25 cellular contexts compared by ENCODE assay signal in the genomic region with DNA sequence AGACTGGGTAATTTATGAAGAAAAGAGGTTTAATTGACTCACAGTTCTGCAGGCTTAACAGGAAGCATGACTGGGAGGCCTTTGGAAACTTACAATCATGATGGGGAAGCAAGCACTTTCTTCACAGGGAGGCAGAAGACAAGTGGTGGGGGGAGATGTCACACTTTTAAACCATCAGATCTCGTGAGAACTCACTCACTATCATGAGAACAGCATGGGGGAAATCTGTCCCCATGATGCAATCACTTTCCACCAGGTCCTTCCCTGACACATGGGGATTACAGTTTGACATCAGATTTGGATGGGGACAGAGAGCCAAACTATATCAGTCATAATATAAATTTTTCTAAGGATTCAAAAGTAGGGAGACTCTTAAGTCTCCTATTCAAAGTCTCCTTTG. TPM values are rescaled to one million over a fixed set of nuclear protein-coding genes. Genes with fewer than 3 reads are reported as not detected.
DNase-seq lines count a peak whose midpoint lies in the region; ATAC-seq and TF ChIP-seq lines count a peak whose summit lies in the region.
"Had no signal": no experiment of that assay in that cellular context is flagged by ENCODE, and none has a peak within 500 bp of the region (broad histone marks: within the 10 kb centered on the region; RNA-seq: fewer than 3 reads in every experiment).

No MANE protein-coding gene starts in this region.

- no peaks in the 10 kb centered on the region for H4K20me1 ChIP-seq in GM23338 (replicated peaks; ENCODE audit: insufficient read depth)

- WGBS in mesendoderm (ENCODE audit: extremely low coverage, insufficient coverage, low lambda C conversion rate): no CpG with 5 or more reads among the region's 1 CpG

- H3K36me3 Mint-ChIP-seq in activated naive CD8-positive, alpha-beta T cell treated with anti-CD3 and anti-CD28 coated beads, Interleukin-2, amount 50 U/mL, for 24 hours (ENCODE audit: low read depth): peaks cover 2% of the 10 kb centered on the region
- H3K36me3 Mint-ChIP-seq in activated naive CD8-positive, alpha-beta T cell treated with anti-CD3 and anti-CD28 coated beads for 36 hours: no peaks in the 10 kb centered on the region
- no peaks in the 10 kb centered on the region for H3K36me3 Mint-ChIP-seq in GM23338 (ENCODE audit: low read depth)
- H3K36me3 Mint-ChIP-seq: CD4-positive, CD25-positive, alpha-beta regulatory T cell; CD8-positive, alpha-beta memory T cell had no signal

- no peak overlapping the region for H3K23ac ChIP-seq in mesendoderm (ENCODE audit: low read length)

- no peaks in the 10 kb centered on the region for H3K79me2 ChIP-seq in GM23338 (replicated peaks; ENCODE audit: insufficient read depth)
- H3K79me2 ChIP-seq in mesendoderm (ENCODE audit: control insufficient read depth, insufficient read depth, low read length): no peaks in the 10 kb centered on the region

- no peaks in the 10 kb centered on the region for H3F3A ChIP-seq in GM23338 (replicated peaks; ENCODE audit: low read depth)

- no peaks in the 10 kb centered on the region for H3K27me3 ChIP-seq in GM23338 (ENCODE audit: insufficient read depth)
- no peaks in the 10 kb centered on the region for H3K27me3 ChIP-seq in mesendoderm (ENCODE audit: insufficient read depth, low read length, poor library complexity)
- H3K27me3 ChIP-seq: BE2C had no signal

- H2BK15ac ChIP-seq in mesendoderm (replicated peaks; ENCODE audit: low read depth): no peak overlapping the region

- TF ChIP-seq CTCF in GM23338 (conservative IDR thresholded peaks at IDR 0.05; ENCODE audit: low read depth in 2 of 2): no peak

- no peak overlapping the region for H3K27ac Mint-ChIP-seq in activated naive CD8-positive, alpha-beta T cell treated with anti-CD3 and anti-CD28 coated beads, Interleukin-2, amount 50 U/mL, for 24 hours
- H3K27ac Mint-ChIP-seq in activated naive CD8-positive, alpha-beta T cell treated with anti-CD3 and anti-CD28 coated beads for 36 hours: no peak overlapping the region
- H3K27ac Mint-ChIP-seq in GM23338: no peak overlapping the region
- H3K27ac Mint-ChIP-seq: CD4-positive, CD25-positive, alpha-beta regulatory T cell; CD8-positive, alpha-beta memory T cell; HFFc6 had no signal

- no peak overlapping the region for H3K27ac ChIP-seq in GM23338 (ENCODE audit: low read depth)
- H3K27ac ChIP-seq in mesendoderm (ENCODE audit: low read depth, low read length): no peak overlapping the region
- H3K27ac ChIP-seq: HL-60 had no signal

- no peak overlapping the region for H2BK120ac ChIP-seq in mesendoderm (ENCODE audit: low read depth, low read length)

- H2BK5ac ChIP-seq in mesendoderm (ENCODE audit: low read length): no peak overlapping the region

- peaks cover 18% of the 10 kb centered on the region for H3K27me3 Mint-ChIP-seq in activated naive CD8-positive, alpha-beta T cell treated with anti-CD3 and anti-CD28 coated beads, Interleukin-2, amount 50 U/mL, for 24 hours
- peaks cover 9% of the 10 kb centered on the region for H3K27me3 Mint-ChIP-seq in activated naive CD8-positive, alpha-beta T cell treated with anti-CD3 and anti-CD28 coated beads for 36 hours
- H3K27me3 Mint-ChIP-seq in GM23338 (ENCODE audit: insufficient read depth, low read depth, poor library complexity): peaks cover 7% of the 10 kb centered on the region

- no peak overlapping the region for H2AK5ac ChIP-seq in mesendoderm (ENCODE audit: low read length)

- no peaks in the 10 kb centered on the region for H3K9me2 ChIP-seq in GM23338 (ENCODE audit: insufficient read depth)

- no peak overlapping the region for H3K18ac ChIP-seq in mesendoderm (ENCODE audit: low read length)

- no peak for DNase-seq in activated naive CD8-positive, alpha-beta T cell treated with anti-CD3 and anti-CD28 coated beads, Interleukin-2, amount 50 U/mL, for 24 hours
- no peak for DNase-seq in activated naive CD8-positive, alpha-beta T cell treated with anti-CD3 and anti-CD28 coated beads for 36 hours
- DNase-seq in GM23338 (ENCODE audit: low spot score): no peak
- DNase-seq in MV-4-11 (lab: John Stamatoyannopoulos, UW): peak; percentile 5
- DNase-seq in mesendoderm: peak; percentile 37
- DNase-seq: ACHN; BE2C; C1 segment of cervical spinal cord; CD4-positive, CD25-positive, alpha-beta regulatory T cell; CD8-positive, alpha-beta memory T cell; COR-L47; DMS 273 treated with DMSO at 0.1 percent for 48 hours; DMS53; DND-41; EL; GOT3; H7; HFFc6; IMR-90 had no signal

- no peak overlapping the region for H4K8ac ChIP-seq in mesendoderm (ENCODE audit: low read depth, low read length)

- H3K36me3 ChIP-seq in GM23338 (ENCODE audit: insufficient read depth): no peaks in the 10 kb centered on the region
- H3K36me3 ChIP-seq in mesendoderm (ENCODE audit: control insufficient read depth, insufficient read depth, low read length): no peaks in the 10 kb centered on the region
- H3K36me3 ChIP-seq: BE2C had no signal

- H3K4me1 ChIP-seq in GM23338 (ENCODE audit: insufficient read depth) (no peaks in the 10 kb centered on the region), mesendoderm (ENCODE audit: control insufficient read depth, low read depth, low read length) (no peaks in the 10 kb centered on the region)
- H3K4me1 ChIP-seq: BE2C had no signal

- H3K4me3 ChIP-seq in GM23338 (no peak overlapping the region), mesendoderm (ENCODE audit: low read length) (no peak overlapping the region)
- H3K4me3 ChIP-seq: GM12878 had no signal

- no peaks in the 10 kb centered on the region for H3K9me3 Mint-ChIP-seq in activated naive CD8-positive, alpha-beta T cell treated with anti-CD3 and anti-CD28 coated beads, Interleukin-2, amount 50 U/mL, for 24 hours
- H3K9me3 Mint-ChIP-seq in activated naive CD8-positive, alpha-beta T cell treated with anti-CD3 and anti-CD28 coated beads for 36 hours: peaks cover 6% of the 10 kb centered on the region
- H3K9me3 Mint-ChIP-seq in GM23338: no peaks in the 10 kb centered on the region
- H3K9me3 Mint-ChIP-seq: CD8-positive, alpha-beta memory T cell had no signal

- no peak overlapping the region for H3K4ac ChIP-seq in mesendoderm (ENCODE audit: low read depth, low read length)

- no peaks in the 10 kb centered on the region for H3K79me1 ChIP-seq in mesendoderm (ENCODE audit: low read length)

- peaks cover 10% of the 10 kb centered on the region for H3K4me1 Mint-ChIP-seq in activated naive CD8-positive, alpha-beta T cell treated with anti-CD3 and anti-CD28 coated beads, Interleukin-2, amount 50 U/mL, for 24 hours
- H3K4me1 Mint-ChIP-seq in activated naive CD8-positive, alpha-beta T cell treated with anti-CD3 and anti-CD28 coated beads for 36 hours: peaks cover 4% of the 10 kb centered on the region
- H3K4me1 Mint-ChIP-seq in GM23338: no peaks in the 10 kb centered on the region
- H3K4me1 Mint-ChIP-seq: CD4-positive, CD25-positive, alpha-beta regulatory T cell; CD8-positive, alpha-beta memory T cell had no signal

- H3K4me3 Mint-ChIP-seq in activated naive CD8-positive, alpha-beta T cell treated with anti-CD3 and anti-CD28 coated beads, Interleukin-2, amount 50 U/mL, for 24 hours: no peak overlapping the region
- no peak overlapping the region for H3K4me3 Mint-ChIP-seq in activated naive CD8-positive, alpha-beta T cell treated with anti-CD3 and anti-CD28 coated beads for 36 hours
- H3K4me3 Mint-ChIP-seq in GM23338: no peak overlapping the region
- H3K4me3 Mint-ChIP-seq: CD4-positive, CD25-positive, alpha-beta regulatory T cell; CD8-positive, alpha-beta memory T cell; HFFc6 had no signal

- H4K5ac ChIP-seq in mesendoderm (ENCODE audit: low read length): no peak overlapping the region

- H3K9ac ChIP-seq in mesendoderm (ENCODE audit: low read length): no peak overlapping the region

- 0 out of 2 replicates have a peak overlapping the region, but pooled peaks have one; percentile 34 for H2AFZ ChIP-seq in GM23338

- no peak overlapping the region for H3K56ac ChIP-seq in mesendoderm (ENCODE audit: low read length)

- peak; percentile 46 for ATAC-seq in activated naive CD8-positive, alpha-beta T cell treated with anti-CD3 and anti-CD28 coated beads, Interleukin-2, amount 50 U/mL, for 24 hours
- ATAC-seq in GM23338: no peak
- no peak for ATAC-seq in GM21526 (IDR thresholded peaks at IDR 0.05; ENCODE audit: low FRiP score, unreplicated experiment)
- ATAC-seq: GM12878, HCT116 had no signal

- H3K4me2 ChIP-seq in GM23338 (no peak overlapping the region), mesendoderm (ENCODE audit: low read length) (no peak overlapping the region)

TF ChIP-seq in GM23338, 12 proteins besides CTCF, POLR2A, EP300 and RAD21 (continues in another document):
- TF ChIP-seq CREB1 (CRISPR knock-in tag; IDR thresholded peaks at IDR 0.05; ENCODE audit: low read depth): no peak
- TF ChIP-seq NANOG (IDR thresholded peaks at IDR 0.05; ENCODE audit: borderline replicate concordance): no peak
- TF ChIP-seq, protein P1, sequence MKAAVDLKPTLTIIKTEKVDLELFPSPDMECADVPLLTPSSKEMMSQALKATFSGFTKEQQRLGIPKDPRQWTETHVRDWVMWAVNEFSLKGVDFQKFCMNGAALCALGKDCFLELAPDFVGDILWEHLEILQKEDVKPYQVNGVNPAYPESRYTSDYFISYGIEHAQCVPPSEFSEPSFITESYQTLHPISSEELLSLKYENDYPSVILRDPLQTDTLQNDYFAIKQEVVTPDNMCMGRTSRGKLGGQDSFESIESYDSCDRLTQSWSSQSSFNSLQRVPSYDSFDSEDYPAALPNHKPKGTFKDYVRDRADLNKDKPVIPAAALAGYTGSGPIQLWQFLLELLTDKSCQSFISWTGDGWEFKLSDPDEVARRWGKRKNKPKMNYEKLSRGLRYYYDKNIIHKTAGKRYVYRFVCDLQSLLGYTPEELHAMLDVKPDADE (IDR thresholded peaks at IDR 0.05): no peak

RNA-seq across cellular contexts. Expression of gene SPIC, which starts 46.0 kb away (rescaled TPM):
- not detected for total RNA-seq in activated naive CD8-positive, alpha-beta T cell treated with anti-CD3 and anti-CD28 coated beads for 36 hours
- not detected in 2 replicates for total RNA-seq in GM23338 (2014; rRNA removed; shearing (Covaris generic))
- not detected in 2 replicates for polyA plus RNA-seq in GM23338 (2016; fragmentation: Nextera tagmentation; extraction: Ambion mirVana)
- polyA plus RNA-seq in mesendoderm (2013, experiment 1 of 2): not detected
- not detected for polyA plus RNA-seq in mesendoderm (2013, experiment 2 of 2)
- total RNA-seq: CD4-positive, CD25-positive, alpha-beta regulatory T cell; CD8-positive, alpha-beta memory T cell; G401; H7; HFFc6; HT1080; IMR-90 had no signal
- polyA plus RNA-seq: CD4-positive, CD25-positive, alpha-beta regulatory T cell; CD8-positive, alpha-beta memory T cell; IMR-90 had no signal

Comparison
In these comparisons a context has a peak if more than half of its experiments do, and no peak if none do; other contexts are left out.
1. DNase-seq: peak in MV-4-11 (single experiment) and mesendoderm (single experiment); none in activated naive CD8-positive, alpha-beta T cell treated with anti-CD3 and anti-CD28 coated beads, Interleukin-2, amount 50 U/mL, for 24 hours (single experiment), activated naive CD8-positive, alpha-beta T cell treated with anti-CD3 and anti-CD28 coated beads for 36 hours (single experiment) and GM23338 (single experiment).